ENCODE assay signal across 1 cellular context in the genomic region with DNA sequence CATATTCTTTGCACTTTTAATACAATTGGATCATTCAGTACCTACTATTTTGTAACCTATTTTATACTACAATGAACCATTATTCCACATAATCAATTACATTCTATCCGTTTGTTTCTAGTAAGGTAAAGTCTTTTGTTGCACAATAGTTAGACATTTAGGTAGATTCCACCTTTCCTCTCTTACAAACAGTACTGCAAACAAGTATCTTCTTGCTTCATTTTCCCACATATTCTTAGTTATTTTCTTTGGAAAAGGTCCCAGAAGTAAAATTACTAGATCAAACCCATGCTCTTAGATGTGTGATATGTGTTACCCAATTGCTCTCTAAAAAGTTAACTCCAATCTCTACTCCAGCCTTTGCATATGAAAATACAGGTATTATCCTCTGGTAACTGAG.
TF ChIP-seq lines count a peak whose summit lies in the region.

No MANE protein-coding gene starts in this region.

TF ChIP-seq in HepG2, 621 proteins besides CTCF, POLR2A, EP300 and RAD21 (continued from another document):
- TF ChIP-seq, protein P1, sequence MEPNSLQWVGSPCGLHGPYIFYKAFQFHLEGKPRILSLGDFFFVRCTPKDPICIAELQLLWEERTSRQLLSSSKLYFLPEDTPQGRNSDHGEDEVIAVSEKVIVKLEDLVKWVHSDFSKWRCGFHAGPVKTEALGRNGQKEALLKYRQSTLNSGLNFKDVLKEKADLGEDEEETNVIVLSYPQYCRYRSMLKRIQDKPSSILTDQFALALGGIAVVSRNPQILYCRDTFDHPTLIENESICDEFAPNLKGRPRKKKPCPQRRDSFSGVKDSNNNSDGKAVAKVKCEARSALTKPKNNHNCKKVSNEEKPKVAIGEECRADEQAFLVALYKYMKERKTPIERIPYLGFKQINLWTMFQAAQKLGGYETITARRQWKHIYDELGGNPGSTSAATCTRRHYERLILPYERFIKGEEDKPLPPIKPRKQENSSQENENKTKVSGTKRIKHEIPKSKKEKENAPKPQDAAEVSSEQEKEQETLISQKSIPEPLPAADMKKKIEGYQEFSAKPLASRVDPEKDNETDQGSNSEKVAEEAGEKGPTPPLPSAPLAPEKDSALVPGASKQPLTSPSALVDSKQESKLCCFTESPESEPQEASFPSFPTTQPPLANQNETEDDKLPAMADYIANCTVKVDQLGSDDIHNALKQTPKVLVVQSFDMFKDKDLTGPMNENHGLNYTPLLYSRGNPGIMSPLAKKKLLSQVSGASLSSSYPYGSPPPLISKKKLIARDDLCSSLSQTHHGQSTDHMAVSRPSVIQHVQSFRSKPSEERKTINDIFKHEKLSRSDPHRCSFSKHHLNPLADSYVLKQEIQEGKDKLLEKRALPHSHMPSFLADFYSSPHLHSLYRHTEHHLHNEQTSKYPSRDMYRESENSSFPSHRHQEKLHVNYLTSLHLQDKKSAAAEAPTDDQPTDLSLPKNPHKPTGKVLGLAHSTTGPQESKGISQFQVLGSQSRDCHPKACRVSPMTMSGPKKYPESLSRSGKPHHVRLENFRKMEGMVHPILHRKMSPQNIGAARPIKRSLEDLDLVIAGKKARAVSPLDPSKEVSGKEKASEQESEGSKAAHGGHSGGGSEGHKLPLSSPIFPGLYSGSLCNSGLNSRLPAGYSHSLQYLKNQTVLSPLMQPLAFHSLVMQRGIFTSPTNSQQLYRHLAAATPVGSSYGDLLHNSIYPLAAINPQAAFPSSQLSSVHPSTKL (CRISPR knock-in tag; IDR thresholded peaks at IDR 0.05), result 0 out of 2 replicates have a peak, but pooled peaks have one; percentile 38
- no peak for TF ChIP-seq SOX13 (IDR thresholded peaks at IDR 0.05)
- TF ChIP-seq SOX13 (CRISPR knock-in tag; conservative IDR thresholded peaks at IDR 0.05 in 1 of 2, IDR thresholded peaks at IDR 0.05 in 1 of 2), result peak in 1 of 2 experiments; percentile 78; a peak in 2 of 4 replicates
- TF ChIP-seq GATAD2A (CRISPR knock-in tag; IDR thresholded peaks at IDR 0.05), result peak; percentile 48; the same call in 1 of the 2 replicates
- TF ChIP-seq, protein P2, sequence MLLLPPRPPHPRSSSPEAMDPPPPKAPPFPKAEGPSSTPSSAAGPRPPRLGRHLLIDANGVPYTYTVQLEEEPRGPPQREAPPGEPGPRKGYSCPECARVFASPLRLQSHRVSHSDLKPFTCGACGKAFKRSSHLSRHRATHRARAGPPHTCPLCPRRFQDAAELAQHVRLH (CRISPR knock-in tag; IDR thresholded peaks at IDR 0.05; ENCODE audit: borderline replicate concordance, low read depth), result no peak
- TF ChIP-seq THAP11 (CRISPR knock-in tag; IDR thresholded peaks at IDR 0.05), result 0 out of 2 replicates have a peak, but pooled peaks have one; percentile 24
- TF ChIP-seq ZKSCAN1 (IDR thresholded peaks at IDR 0.05; ENCODE audit: low read length), result no peak
- TF ChIP-seq ZSCAN25 (CRISPR knock-in tag; IDR thresholded peaks at IDR 0.05), result no peak
- 0 out of 2 replicates have a peak, but pooled peaks have one; percentile 25 for TF ChIP-seq NFIC (IDR thresholded peaks at IDR 0.05; ENCODE audit: low read length)
- no peak for TF ChIP-seq NBN (conservative IDR thresholded peaks at IDR 0.05)
- no peak for TF ChIP-seq FOXO1 (CRISPR knock-in tag; IDR thresholded peaks at IDR 0.05)
- TF ChIP-seq CEBPG (CRISPR knock-in tag; IDR thresholded peaks at IDR 0.05), result peak; percentile 90
- peak; percentile 62; the same call in 1 of the 2 replicates for TF ChIP-seq SOX5 (CRISPR knock-in tag; IDR thresholded peaks at IDR 0.05; ENCODE audit: borderline replicate concordance)
- TF ChIP-seq ZSCAN12 (CRISPR knock-in tag; IDR thresholded peaks at IDR 0.05), result no peak
